31 cellular contexts compared by ENCODE assay signal in the genomic region with DNA sequence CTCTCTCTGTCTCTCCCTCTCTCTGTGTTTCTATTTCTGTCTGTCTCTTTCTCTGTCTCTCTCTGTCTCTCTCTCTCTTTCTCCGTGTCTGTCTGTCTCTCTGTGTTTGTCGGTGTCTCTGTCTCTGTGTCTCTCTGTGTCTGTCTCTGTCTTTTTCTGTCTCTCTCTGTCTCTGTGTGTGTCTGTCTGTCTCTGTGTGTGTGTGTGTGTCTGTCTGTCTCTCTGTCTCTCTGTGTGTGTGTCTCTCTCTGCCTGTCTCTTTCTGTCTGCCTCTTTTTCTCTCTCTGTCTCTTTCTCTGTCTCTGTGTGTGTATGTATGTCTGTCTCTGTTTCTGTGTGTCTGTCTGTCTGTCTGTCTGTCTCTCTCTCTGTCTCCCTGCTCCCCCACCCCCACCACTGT.
"Had no signal": no experiment of that assay in that cellular context is flagged by ENCODE, and none has a peak within 500 bp of the region (broad histone marks: within the 10 kb centered on the region; RNA-seq: fewer than 3 reads in every experiment).

No MANE protein-coding gene starts in this region.

- H3K36me3 ChIP-seq: brain microvascular endothelial cell, WERI-Rb-1 had no signal

- H3K9me3 Mint-ChIP-seq: activated B cell treated with CpG ODN at 0.5 μM for 24 hours; activated CD8-positive, alpha-beta T cell treated with anti-CD3 and anti-CD28 coated beads for 36 hours; activated naive CD4-positive, alpha-beta T cell treated with anti-CD3 and anti-CD28 coated beads for 36 hours; activated naive CD4-positive, alpha-beta T cell treated with anti-CD3 and anti-CD28 coated beads, Interleukin-2, amount 50 U/mL, for 72 hours; activated naive CD8-positive, alpha-beta T cell treated with anti-CD3 and anti-CD28 coated beads, Interleukin-2, amount 10 ng/mL, durations not matched to agents 7 days and 5 days; activated T-cell treated with anti-CD3 and anti-CD28 coated beads, Interleukin-2, amount 50 U/mL, for 4 hours; activated T-helper 2 cell treated with anti-CD3 and anti-CD28 coated beads, Interferon-gamma antibody, Interleukin-2, Interleukin-4, amounts not matched to agents 10 μg/mL and 5 μg/mL and 100 μg/mL, durations not matched to agents 14 hours and 24 hours and 36 hours; effector memory CD8-positive, alpha-beta T cell; T-helper 1 cell treated with Interleukin-12 subunit alpha and Interleukin-12 subunit beta and Interleukin-4 antibody, amounts not matched to agents 30 μg/mL and 1 μg/mL, for 36 hours; T-helper 2 cell treated with Interferon-gamma antibody and Interleukin-4, amounts not matched to agents 5 μg/mL and 100 μg/mL, for 36 hours had no signal

- ATAC-seq: activated CD4-positive, CD25-positive, alpha-beta regulatory T cell treated with anti-CD3 and anti-CD28 coated beads, Interleukin-2, amount 50 U/mL, for 24 hours; activated CD8-positive, alpha-beta T cell treated with anti-CD3 and anti-CD28 coated beads for 36 hours; activated naive CD4-positive, alpha-beta T cell treated with anti-CD3 and anti-CD28 coated beads, Interleukin-2, amount 50 U/mL, for 72 hours; activated T-cell treated with anti-CD3 and anti-CD28 coated beads, Interleukin-2, amount 50 U/mL, for 4 hours; effector memory CD8-positive, alpha-beta T cell; esophagus mucosa had no signal

- DNase-seq: activated B cell treated with CpG ODN at 0.5 μM for 24 hours; activated CD4-positive, alpha-beta T cell treated with anti-CD3 and anti-CD28 coated beads for 48 hours; activated CD4-positive, alpha-beta T cell treated with anti-CD3 and anti-CD28 coated beads, Interleukin-2, amount 50 U/mL, for 1 hour; activated CD4-positive, alpha-beta T cell treated with anti-CD3 and anti-CD28 coated beads, Interleukin-2, amount 50 U/mL, for 48 hours; activated CD8-positive, alpha-beta memory T cell treated with anti-CD3 and anti-CD28 coated beads for 24 hours; activated CD8-positive, alpha-beta T cell treated with anti-CD3 and anti-CD28 coated beads for 36 hours; activated effector memory CD4-positive, alpha-beta T cell treated with anti-CD3 and anti-CD28 coated beads, Interleukin-2, amount 50 U/mL, for 16 hours; activated naive CD4-positive, alpha-beta T cell treated with anti-CD3 and anti-CD28 coated beads for 36 hours; activated naive CD8-positive, alpha-beta T cell treated with anti-CD3 and anti-CD28 coated beads, Interleukin-2, amount 10 ng/mL, durations not matched to agents 7 days and 5 days; activated T-cell treated with anti-CD3 and anti-CD28 coated beads, Interleukin-2, amount 50 U/mL, for 4 hours; brain microvascular endothelial cell; caudate nucleus; cortex of kidney; dermis blood vessel endothelial cell; effector CD4-positive, alpha-beta T cell; effector memory CD8-positive, alpha-beta T cell; foreskin fibroblast; head of caudate nucleus; hippocampal formation; T1000; WERI-Rb-1 had no signal

- FAIRE-seq: astrocyte, colon, frontal cortex had no signal

- H3K27ac Mint-ChIP-seq: activated B cell treated with CpG ODN at 0.5 μM for 24 hours; activated CD8-positive, alpha-beta T cell treated with anti-CD3 and anti-CD28 coated beads for 36 hours; activated naive CD4-positive, alpha-beta T cell treated with anti-CD3 and anti-CD28 coated beads for 36 hours; activated naive CD8-positive, alpha-beta T cell treated with anti-CD3 and anti-CD28 coated beads, Interleukin-2, amount 10 ng/mL, durations not matched to agents 7 days and 5 days; activated T-helper 2 cell treated with anti-CD3 and anti-CD28 coated beads, Interferon-gamma antibody, Interleukin-2, Interleukin-4, amounts not matched to agents 10 μg/mL and 5 μg/mL and 100 μg/mL, durations not matched to agents 14 hours and 24 hours and 36 hours; effector memory CD8-positive, alpha-beta T cell; T-helper 1 cell treated with Interleukin-12 subunit alpha and Interleukin-12 subunit beta and Interleukin-4 antibody, amounts not matched to agents 30 μg/mL and 1 μg/mL, for 36 hours; T-helper 2 cell treated with Interferon-gamma antibody and Interleukin-4, amounts not matched to agents 5 μg/mL and 100 μg/mL, for 36 hours had no signal

- H3K4me1 Mint-ChIP-seq: activated B cell treated with CpG ODN at 0.5 μM for 24 hours; activated naive CD8-positive, alpha-beta T cell treated with anti-CD3 and anti-CD28 coated beads, Interleukin-2, amount 10 ng/mL, durations not matched to agents 7 days and 5 days had no signal

- H3K27ac ChIP-seq: brain microvascular endothelial cell, epithelial cell of prostate, WERI-Rb-1 had no signal

- H3K36me3 Mint-ChIP-seq: activated naive CD4-positive, alpha-beta T cell treated with anti-CD3 and anti-CD28 coated beads, Interleukin-2, amount 50 U/mL, for 72 hours; activated naive CD8-positive, alpha-beta T cell treated with anti-CD3 and anti-CD28 coated beads, Interleukin-2, amount 10 ng/mL, durations not matched to agents 7 days and 5 days had no signal

- H3K4me3 Mint-ChIP-seq: activated B cell treated with CpG ODN at 0.5 μM for 24 hours; activated CD8-positive, alpha-beta T cell treated with anti-CD3 and anti-CD28 coated beads for 36 hours; activated naive CD4-positive, alpha-beta T cell treated with anti-CD3 and anti-CD28 coated beads for 36 hours; activated naive CD8-positive, alpha-beta T cell treated with anti-CD3 and anti-CD28 coated beads, Interleukin-2, amount 10 ng/mL, durations not matched to agents 7 days and 5 days; activated T-cell treated with anti-CD3 and anti-CD28 coated beads, Interleukin-2, amount 50 U/mL, for 4 hours; effector memory CD8-positive, alpha-beta T cell; T-helper 1 cell treated with Interleukin-12 subunit alpha and Interleukin-12 subunit beta and Interleukin-4 antibody, amounts not matched to agents 30 μg/mL and 1 μg/mL, for 36 hours; T-helper 2 cell treated with Interferon-gamma antibody and Interleukin-4, amounts not matched to agents 5 μg/mL and 100 μg/mL, for 36 hours had no signal
